ENCODE assay signal across 36 cellular contexts in the genomic region with DNA sequence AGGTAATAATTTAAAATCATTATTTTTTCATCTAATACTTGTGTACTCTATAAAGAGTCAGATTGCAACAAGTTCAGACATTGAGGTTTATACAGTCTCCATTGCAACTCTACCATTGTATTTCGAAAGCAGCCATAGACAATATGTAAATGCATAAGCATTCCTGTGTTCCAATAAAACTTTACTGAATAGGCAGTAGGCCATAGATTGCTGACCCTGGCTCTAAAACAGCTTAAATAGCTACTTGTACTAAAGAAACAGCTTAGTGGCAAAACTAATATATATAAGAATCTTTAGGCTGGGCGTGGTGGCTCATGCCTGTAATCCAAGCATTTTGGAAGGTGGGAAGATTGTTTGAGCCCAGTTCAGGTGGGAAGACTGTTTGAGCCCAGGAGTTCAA.
"Had no signal": no experiment of that assay in that cellular context is flagged by ENCODE, and none has a peak within 500 bp of the region (broad histone marks: within the 10 kb centered on the region; RNA-seq: fewer than 3 reads in every experiment).

No MANE protein-coding gene starts in this region.

- H3K4me3 ChIP-seq: adrenal gland, ascending aorta, body of pancreas, cardiac muscle cell had no signal

- H3K9me3 ChIP-seq: adrenal gland, ascending aorta, body of pancreas had no signal

- H3K27me3 Mint-ChIP-seq: activated naive CD8-positive, alpha-beta T cell; activated naive CD8-positive, alpha-beta T cell treated with anti-CD3 and anti-CD28 coated beads for 36 hours; activated T-cell treated with anti-CD3 and anti-CD28 coated beads, Interleukin-2, amount 50 U/mL, for 24 hours; brain had no signal

- H3K4me1 ChIP-seq: adrenal gland, ascending aorta, body of pancreas had no signal

- H3K36me3 ChIP-seq: adrenal gland, ascending aorta, brain microvascular endothelial cell, cardiac muscle cell had no signal

- H3K9me3 Mint-ChIP-seq: activated naive CD4-positive, alpha-beta T cell treated with anti-CD3 and anti-CD28 coated beads for 36 hours; activated naive CD4-positive, alpha-beta T cell treated with anti-CD3 and anti-CD28 coated beads, Interleukin-2, amount 10 ng/mL, durations not matched to agents 7 days and 5 days; activated naive CD4-positive, alpha-beta T cell treated with anti-CD3 and anti-CD28 coated beads, Interleukin-2, amount 50 U/mL, for 24 hours; activated naive CD4-positive, alpha-beta T cell treated with anti-CD3 and anti-CD28 coated beads, Interleukin-2, amount 50 U/mL, for 72 hours; activated naive CD8-positive, alpha-beta T cell treated with anti-CD3 and anti-CD28 coated beads for 36 hours; activated naive CD8-positive, alpha-beta T cell treated with anti-CD3 and anti-CD28 coated beads, Interleukin-2, amount 10 ng/mL, durations not matched to agents 7 days and 5 days; activated naive CD8-positive, alpha-beta T cell treated with anti-CD3 and anti-CD28 coated beads, Interleukin-2, amount 50 U/mL, for 24 hours; activated T-cell treated with anti-CD3 and anti-CD28 coated beads, Interleukin-2, amount 50 U/mL, for 24 hours; activated T-cell treated with anti-CD3 and anti-CD28 coated beads, Interleukin-2, amount 50 U/mL, for 4 hours; activated T-cell treated with anti-CD3 and anti-CD28 coated beads, Interleukin-2, amount 50 U/mL, for 72 hours; activated T-helper 1 cell treated with anti-CD3 and anti-CD28 coated beads, Interleukin-12 subunit alpha, Interleukin-12 subunit beta, Interleukin-2, Interleukin-4 antibody, amounts not matched to agents 30 ng/mL and 10 ng/mL and 1 ng/mL, durations not matched to agents 14 hours and 24 hours and 36 hours; activated T-helper 17 cell treated with anti-CD3 and anti-CD28 coated beads, Interleukin-2, amount 50 U/mL, for 72 hours; activated T-helper 2 cell treated with anti-CD3 and anti-CD28 coated beads, Interferon-gamma antibody, Interleukin-2, Interleukin-4, amounts not matched to agents 10 μg/mL and 5 μg/mL and 100 μg/mL, durations not matched to agents 14 hours and 24 hours and 36 hours; brain; central memory CD8-positive, alpha-beta T cell had no signal

- H3K36me3 Mint-ChIP-seq: activated naive CD4-positive, alpha-beta T cell treated with anti-CD3 and anti-CD28 coated beads, Interleukin-2, amount 10 ng/mL, durations not matched to agents 7 days and 5 days; activated naive CD4-positive, alpha-beta T cell treated with anti-CD3 and anti-CD28 coated beads, Interleukin-2, amount 50 U/mL, for 24 hours; activated naive CD4-positive, alpha-beta T cell treated with anti-CD3 and anti-CD28 coated beads, Interleukin-2, amount 50 U/mL, for 72 hours; activated naive CD8-positive, alpha-beta T cell; activated naive CD8-positive, alpha-beta T cell treated with anti-CD3 and anti-CD28 coated beads for 36 hours; activated naive CD8-positive, alpha-beta T cell treated with anti-CD3 and anti-CD28 coated beads, Interleukin-2, amount 10 ng/mL, durations not matched to agents 7 days and 5 days; brain had no signal

- H3K4me1 Mint-ChIP-seq: activated naive CD4-positive, alpha-beta T cell treated with anti-CD3 and anti-CD28 coated beads, Interleukin-2, amount 10 ng/mL, durations not matched to agents 7 days and 5 days; activated naive CD4-positive, alpha-beta T cell treated with anti-CD3 and anti-CD28 coated beads, Interleukin-2, amount 50 U/mL, for 24 hours; activated naive CD8-positive, alpha-beta T cell treated with anti-CD3 and anti-CD28 coated beads for 36 hours; activated naive CD8-positive, alpha-beta T cell treated with anti-CD3 and anti-CD28 coated beads, Interleukin-2, amount 10 ng/mL, durations not matched to agents 7 days and 5 days; activated naive CD8-positive, alpha-beta T cell treated with anti-CD3 and anti-CD28 coated beads, Interleukin-2, amount 50 U/mL, for 24 hours; activated T-helper 17 cell treated with anti-CD3 and anti-CD28 coated beads, Interleukin-2, amount 50 U/mL, for 72 hours; brain; central memory CD8-positive, alpha-beta T cell had no signal

- ATAC-seq: activated naive CD4-positive, alpha-beta T cell treated with anti-CD3 and anti-CD28 coated beads, Interleukin-2, amount 50 U/mL, for 72 hours; activated naive CD8-positive, alpha-beta T cell treated with anti-CD3 and anti-CD28 coated beads, Interleukin-2, amount 50 U/mL, for 24 hours; activated T-cell treated with anti-CD3 and anti-CD28 coated beads, Interleukin-2, amount 50 U/mL, for 4 hours; activated T-cell treated with anti-CD3 and anti-CD28 coated beads, Interleukin-2, amount 50 U/mL, for 72 hours; activated T-helper 17 cell treated with anti-CD3 and anti-CD28 coated beads, Interleukin-2, amount 50 U/mL, for 72 hours; body of pancreas had no signal

- H3K27ac ChIP-seq: adrenal gland, ascending aorta, body of pancreas, brain microvascular endothelial cell, cardiac muscle cell had no signal

- H3K4me3 Mint-ChIP-seq: activated naive CD4-positive, alpha-beta T cell treated with anti-CD3 and anti-CD28 coated beads for 36 hours; activated naive CD4-positive, alpha-beta T cell treated with anti-CD3 and anti-CD28 coated beads, Interleukin-2, amount 10 ng/mL, durations not matched to agents 7 days and 5 days; activated naive CD4-positive, alpha-beta T cell treated with anti-CD3 and anti-CD28 coated beads, Interleukin-2, amount 50 U/mL, for 24 hours; activated naive CD8-positive, alpha-beta T cell; activated naive CD8-positive, alpha-beta T cell treated with anti-CD3 and anti-CD28 coated beads for 36 hours; activated naive CD8-positive, alpha-beta T cell treated with anti-CD3 and anti-CD28 coated beads, Interleukin-2, amount 10 ng/mL, durations not matched to agents 7 days and 5 days; activated naive CD8-positive, alpha-beta T cell treated with anti-CD3 and anti-CD28 coated beads, Interleukin-2, amount 50 U/mL, for 24 hours; activated T-cell treated with anti-CD3 and anti-CD28 coated beads, Interleukin-2, amount 50 U/mL, for 24 hours; activated T-cell treated with anti-CD3 and anti-CD28 coated beads, Interleukin-2, amount 50 U/mL, for 4 hours; activated T-cell treated with anti-CD3 and anti-CD28 coated beads, Interleukin-2, amount 50 U/mL, for 72 hours; activated T-helper 1 cell treated with anti-CD3 and anti-CD28 coated beads, Interleukin-12 subunit alpha, Interleukin-12 subunit beta, Interleukin-2, Interleukin-4 antibody, amounts not matched to agents 30 ng/mL and 10 ng/mL and 1 ng/mL, durations not matched to agents 14 hours and 24 hours and 36 hours; activated T-helper 17 cell treated with anti-CD3 and anti-CD28 coated beads, Interleukin-2, amount 50 U/mL, for 72 hours; brain; central memory CD8-positive, alpha-beta T cell had no signal

- H3K27ac Mint-ChIP-seq: activated naive CD4-positive, alpha-beta T cell treated with anti-CD3 and anti-CD28 coated beads for 36 hours; activated naive CD4-positive, alpha-beta T cell treated with anti-CD3 and anti-CD28 coated beads, Interleukin-2, amount 10 ng/mL, durations not matched to agents 7 days and 5 days; activated naive CD4-positive, alpha-beta T cell treated with anti-CD3 and anti-CD28 coated beads, Interleukin-2, amount 50 U/mL, for 24 hours; activated naive CD4-positive, alpha-beta T cell treated with anti-CD3 and anti-CD28 coated beads, Interleukin-2, amount 50 U/mL, for 72 hours; activated naive CD8-positive, alpha-beta T cell; activated naive CD8-positive, alpha-beta T cell treated with anti-CD3 and anti-CD28 coated beads for 36 hours; activated naive CD8-positive, alpha-beta T cell treated with anti-CD3 and anti-CD28 coated beads, Interleukin-2, amount 10 ng/mL, durations not matched to agents 7 days and 5 days; activated naive CD8-positive, alpha-beta T cell treated with anti-CD3 and anti-CD28 coated beads, Interleukin-2, amount 50 U/mL, for 24 hours; activated T-cell treated with anti-CD3 and anti-CD28 coated beads, Interleukin-2, amount 50 U/mL, for 24 hours; activated T-cell treated with anti-CD3 and anti-CD28 coated beads, Interleukin-2, amount 50 U/mL, for 72 hours; activated T-helper 1 cell treated with anti-CD3 and anti-CD28 coated beads, Interleukin-12 subunit alpha, Interleukin-12 subunit beta, Interleukin-2, Interleukin-4 antibody, amounts not matched to agents 30 ng/mL and 10 ng/mL and 1 ng/mL, durations not matched to agents 14 hours and 24 hours and 36 hours; activated T-helper 17 cell treated with anti-CD3 and anti-CD28 coated beads, Interleukin-2, amount 50 U/mL, for 72 hours; activated T-helper 2 cell treated with anti-CD3 and anti-CD28 coated beads, Interferon-gamma antibody, Interleukin-2, Interleukin-4, amounts not matched to agents 10 μg/mL and 5 μg/mL and 100 μg/mL, durations not matched to agents 14 hours and 24 hours and 36 hours; brain had no signal

- DNase-seq: activated effector memory CD4-positive, alpha-beta T cell treated with anti-CD3 and anti-CD28 coated beads, Interleukin-2, amount 50 U/mL, for 16 hours; activated effector memory CD4-positive, alpha-beta T cell treated with Interleukin-2 at 50 U/mL for 16 hours; activated gamma-delta T cell treated with Interleukin-2 at 50 U/mL for 16 hours; activated naive CD4-positive, alpha-beta T cell; activated naive CD4-positive, alpha-beta T cell treated with anti-CD3 and anti-CD28 coated beads for 36 hours; activated naive CD4-positive, alpha-beta T cell treated with anti-CD3 and anti-CD28 coated beads, Interleukin-2, amount 10 ng/mL, durations not matched to agents 7 days and 5 days; activated naive CD4-positive, alpha-beta T cell treated with anti-CD3 and anti-CD28 coated beads, Interleukin-2, amount 50 U/mL, for 16 hours; activated naive CD4-positive, alpha-beta T cell treated with Interleukin-2 at 50 U/mL for 16 hours; activated naive CD8-positive, alpha-beta T cell treated with anti-CD3 and anti-CD28 coated beads for 36 hours; activated naive CD8-positive, alpha-beta T cell treated with anti-CD3 and anti-CD28 coated beads, Interleukin-2, amount 10 ng/mL, durations not matched to agents 7 days and 5 days; activated naive CD8-positive, alpha-beta T cell treated with anti-CD3 and anti-CD28 coated beads, Interleukin-2, amount 50 U/mL, for 24 hours; activated T-cell treated with anti-CD3 and anti-CD28 coated beads, Interleukin-2, amount 50 U/mL, for 1 hour; activated T-cell treated with anti-CD3 and anti-CD28 coated beads, Interleukin-2, amount 50 U/mL, for 24 hours; activated T-cell treated with anti-CD3 and anti-CD28 coated beads, Interleukin-2, amount 50 U/mL, for 4 hours; activated T-cell treated with anti-CD3 and anti-CD28 coated beads, Interleukin-2, amount 50 U/mL, for 48 hours; activated T-cell treated with anti-CD3 and anti-CD28 coated beads, Interleukin-2, amount 50 U/mL, for 72 hours; adrenal gland; amniotic stem cell; amygdala; anterior cingulate cortex; aorta; body of pancreas; brain microvascular endothelial cell; caudate nucleus; central memory CD4-positive, alpha-beta T cell; cerebellar nuclear complex had no signal

- H3K27me3 ChIP-seq: ascending aorta, body of pancreas, brain microvascular endothelial cell, cardiac muscle cell had no signal
